ENCODE assay signal across 7 cellular contexts in genomic region chr5:131068893-131069643, GRCh38.
DNase-seq lines count a peak whose midpoint lies in the region; ATAC-seq, FAIRE-seq and TF ChIP-seq lines count a peak whose summit lies in the region.

No MANE protein-coding gene starts in this region.

- H3K4me1 Mint-ChIP-seq in activated CD4-positive, alpha-beta T cell treated with anti-CD3 and anti-CD28 coated beads, Interleukin-2, amount 10 ng/mL, durations not matched to agents 24 days and 14 days = peaks cover 49% of the 10 kb centered on the region
- peaks cover 31% of the 10 kb centered on the region for H3K4me1 Mint-ChIP-seq in stimulated activated memory B cell treated with anti-CD40 and anti-IgM and Interleukin-4, amounts not matched to agents 10 μg/mL and 1 μg/mL and 100 μg/mL, for 72 hours

- no peak for FAIRE-seq in D721Med (lab: Jason Lieb, UNC)

- H3K4me3 ChIP-seq in uterus = no peak overlapping the region

- peak overlapping the region; percentile 80 for H3K4me3 Mint-ChIP-seq in activated CD4-positive, alpha-beta T cell treated with anti-CD3 and anti-CD28 coated beads, Interleukin-2, amount 10 ng/mL, durations not matched to agents 24 days and 14 days
- H3K4me3 Mint-ChIP-seq in stimulated activated memory B cell treated with anti-CD40 and anti-IgM and Interleukin-4, amounts not matched to agents 10 μg/mL and 1 μg/mL and 100 μg/mL, for 72 hours = no peak overlapping the region

- no peaks in the 10 kb centered on the region for H3K27me3 Mint-ChIP-seq in activated CD4-positive, alpha-beta T cell treated with anti-CD3 and anti-CD28 coated beads, Interleukin-2, amount 10 ng/mL, durations not matched to agents 24 days and 14 days
- no peaks in the 10 kb centered on the region for H3K27me3 Mint-ChIP-seq in stimulated activated memory B cell treated with anti-CD40 and anti-IgM and Interleukin-4, amounts not matched to agents 10 μg/mL and 1 μg/mL and 100 μg/mL, for 72 hours

- no peaks in the 10 kb centered on the region for H3K4me1 ChIP-seq in uterus

- TF ChIP-seq CTCF in D721Med (IDR thresholded peaks at IDR 0.05; ENCODE audit: insufficient read depth, missing control alignments) (no peak), uterus (IDR thresholded peaks at IDR 0.05) (no peak)

- DNase-seq in activated CD4-positive, alpha-beta T cell treated with anti-CD3 and anti-CD28 coated beads, Interleukin-2, amount 10 ng/mL, durations not matched to agents 24 days and 14 days = peak; percentile 92
- DNase-seq in globus pallidus (ENCODE audit: low spot score) (peak; percentile 93), D721Med (ENCODE audit: insufficient read length, low spot score) (no peak), uterus (no peak)

- peaks cover 14% of the 10 kb centered on the region for H3K9me3 Mint-ChIP-seq in activated CD4-positive, alpha-beta T cell treated with anti-CD3 and anti-CD28 coated beads, Interleukin-2, amount 10 ng/mL, durations not matched to agents 24 days and 14 days
- H3K9me3 Mint-ChIP-seq in stimulated activated memory B cell treated with anti-CD40 and anti-IgM and Interleukin-4, amounts not matched to agents 10 μg/mL and 1 μg/mL and 100 μg/mL, for 72 hours = peaks cover 23% of the 10 kb centered on the region

- H3K27me3 ChIP-seq in uterus = no peaks in the 10 kb centered on the region

- TF ChIP-seq POLR2A in uterus (IDR thresholded peaks at IDR 0.05) = no peak

- H3K27ac Mint-ChIP-seq in activated CD4-positive, alpha-beta T cell treated with anti-CD3 and anti-CD28 coated beads, Interleukin-2, amount 10 ng/mL, durations not matched to agents 24 days and 14 days = peak overlapping the region; percentile 96
- peak overlapping the region; percentile 22 for H3K27ac Mint-ChIP-seq in stimulated activated memory B cell treated with anti-CD40 and anti-IgM and Interleukin-4, amounts not matched to agents 10 μg/mL and 1 μg/mL and 100 μg/mL, for 72 hours

- ATAC-seq in GM19324 (IDR thresholded peaks at IDR 0.05; ENCODE audit: low FRiP score, unreplicated experiment) (peak; percentile 88), HG03066 (IDR thresholded peaks at IDR 0.05; ENCODE audit: low read depth, unreplicated experiment) (peak; percentile 87)
- ATAC-seq in stimulated activated memory B cell treated with anti-CD40 and anti-IgM and Interleukin-4, amounts not matched to agents 10 μg/mL and 1 μg/mL and 100 μg/mL, for 72 hours = peak; percentile 89

- no peaks in the 10 kb centered on the region for H3K9me3 ChIP-seq in uterus

- H3K36me3 ChIP-seq in uterus = no peaks in the 10 kb centered on the region

- intact Hi-C loops in activated CD4-positive, alpha-beta T cell treated with anti-CD3 and anti-CD28 coated beads, Interleukin-2, amount 10 ng/mL, durations not matched to agents 24 days and 14 days (cut with micrococcal nuclease) = loop anchor here (2.0 to 10.0 kb wide), 4 partner anchors 36 to 348 kb away; no protein-coding TSS in a partner anchor
- intact Hi-C loops in uterus (cut with DNase I; ENCODE audit: low total_unique reads) = no loop called here

- peaks cover 15% of the 10 kb centered on the region for H3K36me3 Mint-ChIP-seq in activated CD4-positive, alpha-beta T cell treated with anti-CD3 and anti-CD28 coated beads, Interleukin-2, amount 10 ng/mL, durations not matched to agents 24 days and 14 days (ENCODE audit: low read depth)
- peaks cover 6% of the 10 kb centered on the region for H3K36me3 Mint-ChIP-seq in stimulated activated memory B cell treated with anti-CD40 and anti-IgM and Interleukin-4, amounts not matched to agents 10 μg/mL and 1 μg/mL and 100 μg/mL, for 72 hours

- H3K27ac ChIP-seq in uterus = no peak overlapping the region

Comparison
In these comparisons a context has a peak if more than half of its experiments do, and no peak if none do; other contexts are left out.
1. DNase-seq: peak in activated CD4-positive, alpha-beta T cell treated with anti-CD3 and anti-CD28 coated beads, Interleukin-2, amount 10 ng/mL, durations not matched to agents 24 days and 14 days (single experiment) and globus pallidus (single experiment); none in D721Med (single experiment) and uterus (0 of 2).
2. Peak in every context shown above with its lines, with median percentiles within 50 percentile points of each other: ATAC-seq.